In the genomic region with DNA sequence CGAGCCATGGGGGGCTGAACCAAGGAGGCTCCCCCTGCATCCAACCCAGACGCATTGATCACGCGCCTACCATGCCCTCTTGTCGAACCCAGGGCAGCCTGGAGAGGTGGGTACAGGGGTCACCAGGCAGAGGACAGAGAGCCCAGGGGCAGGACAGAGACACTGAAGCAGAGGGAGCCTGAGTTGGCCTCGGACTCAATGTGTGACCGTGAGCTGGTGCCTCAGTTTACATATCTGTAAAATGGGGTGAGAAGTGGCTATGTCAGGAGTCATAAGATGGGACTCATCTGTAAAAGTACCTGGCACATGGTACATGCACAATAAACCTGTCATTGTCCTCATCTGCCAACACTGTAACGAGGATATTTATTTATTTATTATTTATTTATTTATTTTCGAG, we compare ENCODE assay signal across 19 cellular contexts. TPM values are rescaled to one million over a fixed set of nuclear protein-coding genes. Genes with fewer than 3 reads are reported as not detected.
A peak's percentile ranks its signal among the peaks of the same experiment; 100 is the strongest.
DNase-seq lines count a peak whose midpoint lies in the region; ATAC-seq and TF ChIP-seq lines count a peak whose summit lies in the region.
"Had no signal": no experiment of that assay in that cellular context is flagged by ENCODE, and none has a peak within 500 bp of the region (broad histone marks: within the 10 kb centered on the region; RNA-seq: fewer than 3 reads in every experiment).

No MANE protein-coding gene starts in this region.

- DNase-seq in breast epithelium (ENCODE audit: low spot score in 2 of 2) (no peak), MCF 10A (ENCODE audit: unreplicated experiment) (no peak), RWPE1 (ENCODE audit: low spot score) (no peak), T1000 (lab: John Stamatoyannopoulos, UW) (no peak), NCI-H1092 treated with DMSO at 0.1 percent for 48 hours (lab: John Stamatoyannopoulos, UW) (no peak), NCI-H2227 (lab: John Stamatoyannopoulos, UW; ENCODE audit: unreplicated experiment) (no peak)
- DNase-seq: DMS53, EL, GF-D8, MV-4-11, NCI-H1694, NCI-H2081, NCI-H2171, NCI-H524 treated with DMSO at 0.1 percent for 48 hours, NCI-H82, Peyer's patch had no signal

- no peak for TF ChIP-seq EP300 in gastroesophageal sphincter (IDR thresholded peaks at IDR 0.05)

- H3K4me1 ChIP-seq in breast epithelium (peaks cover 18 to 33% of the 10 kb centered on the region in 2 donors), gastroesophageal sphincter (peaks cover 14 to 87% (median 47%) of the 10 kb centered on the region in 3 donors)

- no peak for ATAC-seq in gastroesophageal sphincter

- H3K36me3 ChIP-seq in breast epithelium: no peaks in the 10 kb centered on the region
- no peaks in the 10 kb centered on the region for H3K36me3 ChIP-seq in gastroesophageal sphincter
- H3K36me3 ChIP-seq: Peyer's patch had no signal

- 0 to 64% methylated on average over 1 to 6 of the region's 9 CpGs for WGBS in gastroesophageal sphincter (ENCODE audit: low coverage in 1 of 2), 2 donors

- no peaks in the 10 kb centered on the region for H3K9me3 Mint-ChIP-seq in MCF 10A (ENCODE audit: unreplicated experiment)

- no peak for TF ChIP-seq POLR2A in breast epithelium (IDR thresholded peaks at IDR 0.05)
- no peak for TF ChIP-seq POLR2A in gastroesophageal sphincter (IDR thresholded peaks at IDR 0.05)

- H3K36me3 Mint-ChIP-seq in MCF 10A (ENCODE audit: insufficient read depth, unreplicated experiment): no peaks in the 10 kb centered on the region
- H3K36me3 Mint-ChIP-seq: CD14-positive monocyte had no signal

- H3K4me1 Mint-ChIP-seq in MCF 10A (ENCODE audit: insufficient read depth, unreplicated experiment): peaks cover 28% of the 10 kb centered on the region

- H3K4me3 ChIP-seq in breast epithelium (no peak overlapping the region), gastroesophageal sphincter (no peak overlapping the region)
- H3K4me3 ChIP-seq: Peyer's patch had no signal

- TF ChIP-seq CTCF in breast epithelium (IDR thresholded peaks at IDR 0.05) (no peak), MCF 10A (IDR thresholded peaks at IDR 0.05; ENCODE audit: unreplicated experiment) (no peak), RWPE1 (conservative IDR thresholded peaks at IDR 0.05; ENCODE audit: low read depth) (no peak), gastroesophageal sphincter (IDR thresholded peaks at IDR 0.05) (no peak)

- H3K27ac Mint-ChIP-seq in MCF 10A (ENCODE audit: low read depth, unreplicated experiment): no peak overlapping the region
- H3K27ac Mint-ChIP-seq: CD14-positive monocyte had no signal

- H3K27me3 ChIP-seq in breast epithelium (no peaks in the 10 kb centered on the region), gastroesophageal sphincter (no peaks in the 10 kb centered on the region)
- H3K27me3 ChIP-seq: Peyer's patch had no signal

- H3K9me3 ChIP-seq in breast epithelium (no peaks in the 10 kb centered on the region), gastroesophageal sphincter (no peaks in the 10 kb centered on the region)
- H3K9me3 ChIP-seq: Peyer's patch had no signal

- peak overlapping the region; percentile 20 to 96 for H3K27ac ChIP-seq in breast epithelium
- peak overlapping the region; percentile 100 for H3K27ac ChIP-seq in RWPE1
- H3K27ac ChIP-seq in gastroesophageal sphincter: peak overlapping the region in 3 of 4 donors; percentile 53 to 94 (median 93)
- H3K27ac ChIP-seq: KMS-11 had no signal

- BruUV-seq in MCF 10A (replicated peaks; lab: Mats Ljungman, UMichigan): no TSS peak

- no peaks in the 10 kb centered on the region for H3K27me3 Mint-ChIP-seq in MCF 10A (ENCODE audit: insufficient read depth, unreplicated experiment)

- POLR2A ChIA-PET in MCF 10A (lab: Yijun Ruan, JAX) (interaction anchor here (2.4 kb wide), 1 partner anchor 88 kb away, joined by 11 read pairs; no protein-coding TSS in a partner anchor), RWPE1 (lab: Yijun Ruan, JAX; ENCODE audit: low non-redundant PET) (no interaction called here)

- intact Hi-C loops in breast epithelium (cut with DNase I; ENCODE audit: low total_unique reads): no loop called here
- intact Hi-C loops in MCF 10A (cut with micrococcal nuclease): no loop called here

- H3K4me3 Mint-ChIP-seq in MCF 10A (ENCODE audit: unreplicated experiment): no peak overlapping the region
- H3K4me3 Mint-ChIP-seq: CD14-positive monocyte had no signal

- CTCF ChIA-PET in MCF 10A (lab: Yijun Ruan, JAX) (interaction anchor here (0.6 to 2.1 kb wide), 3 partner anchors 17 to 131 kb away, joined by 4 to 6 read pairs (median 5); no protein-coding TSS in a partner anchor), RWPE1 (lab: Yijun Ruan, JAX) (no interaction called here)

RNA-seq across cellular contexts. Expression of gene NFIC, which starts 24.1 kb away (rescaled TPM):
- total RNA-seq in breast epithelium (10 to 100 TPM; 48.9 to 97.8 (median 73.1) TPM), MCF 10A (2022) (83.4 and 85.5 TPM in 2 replicates), gastroesophageal sphincter (100 to 1,000 TPM; 125 to 285 (median 155) TPM)
